Comparison of ENCODE assay signal across 11 cellular contexts in the genomic region with DNA sequence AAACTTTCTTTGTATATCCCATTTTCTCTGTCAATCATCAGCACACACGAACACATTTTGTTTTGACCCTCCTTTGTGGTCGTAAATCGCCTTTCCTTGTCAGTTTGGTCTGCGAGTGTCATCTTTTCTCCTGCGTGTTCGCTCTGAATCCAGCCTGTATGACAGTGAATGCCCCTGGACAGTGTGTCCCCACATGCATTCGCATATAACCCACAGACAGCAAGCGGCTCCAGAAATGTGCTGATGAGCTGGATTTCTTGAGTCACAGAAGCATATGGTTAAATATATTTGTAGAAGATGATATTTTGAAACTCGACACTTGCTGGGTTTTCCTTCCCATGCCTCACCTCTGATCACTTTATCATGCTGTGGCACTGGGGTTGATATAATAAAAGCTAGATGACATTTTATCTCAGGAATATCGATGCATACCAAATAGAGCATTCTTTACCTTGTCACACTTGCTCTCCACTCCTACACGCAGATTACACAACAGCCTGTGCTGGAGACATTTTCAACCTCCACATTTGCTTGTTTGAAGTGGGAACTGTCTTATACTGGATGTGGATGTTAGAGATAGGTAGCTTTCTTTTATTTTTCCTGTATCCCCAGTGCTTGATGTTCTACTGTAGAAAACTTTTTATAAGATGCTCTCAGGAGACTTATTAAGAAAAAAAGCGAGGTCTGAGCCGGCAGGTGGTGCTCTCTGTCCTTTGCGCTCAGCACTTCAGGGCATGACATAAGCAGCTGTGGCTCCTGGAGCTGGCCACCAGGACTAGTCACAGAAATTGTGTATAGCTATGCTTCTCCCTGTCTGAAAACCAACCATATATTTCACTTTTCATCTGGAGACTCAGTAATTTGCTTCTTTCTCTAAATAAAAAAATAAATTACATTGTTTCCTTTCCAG.
A peak's percentile ranks its signal among the peaks of the same experiment; 100 is the strongest.
DNase-seq lines count a peak whose midpoint lies in the region; ATAC-seq and TF ChIP-seq lines count a peak whose summit lies in the region.
"Had no signal": no experiment of that assay in that cellular context is flagged by ENCODE, and none has a peak within 500 bp of the region (broad histone marks: within the 10 kb centered on the region; RNA-seq: fewer than 3 reads in every experiment).

No MANE protein-coding gene starts in this region.

- no peak overlapping the region for H3K4me3 ChIP-seq in adipocyte (ENCODE audit: low read length)

- no peak overlapping the region for H3K27ac ChIP-seq in RWPE1

- no peaks in the 10 kb centered on the region for H3K27me3 Mint-ChIP-seq in T-cell

- ATAC-seq in T-cell (replicated peaks in 1 of 4), result no peak

- no peak for TF ChIP-seq CTCF in RWPE1 (conservative IDR thresholded peaks at IDR 0.05; ENCODE audit: low read depth)

- peak; percentile 28 for DNase-seq in Daoy (ENCODE audit: low read depth)
- peak; percentile 39 for DNase-seq in HT1080 (ENCODE audit: low read depth)
- peak; percentile 9 for DNase-seq in adipocyte (ENCODE audit: low read depth)
- peak; percentile 55 for DNase-seq in myocyte (ENCODE audit: low read depth)
- DNase-seq in T-cell, result no peak
- no peak for DNase-seq in RWPE1 (ENCODE audit: low spot score)
- no peak for DNase-seq in AG08396 (ENCODE audit: low spot score)
- DNase-seq in GM19240 (ENCODE audit: insufficient read length, low spot score), result no peak
- DNase-seq: activated CD8-positive, alpha-beta memory T cell treated with anti-CD3 and anti-CD28 coated beads, Interleukin-2, amount 50 U/mL, for 4 hours; NCI-H774; substantia nigra had no signal

- CTCF ChIA-PET in T-cell (lab: Charles Lee), result no interaction called here
- CTCF ChIA-PET in RWPE1 (lab: Yijun Ruan, JAX), result interaction anchor here (0.6 to 1.2 kb wide), 6 partner anchors 9 to 1652 kb away, joined by 3 to 7 read pairs (median 4); partner anchors contain the start of gene SAXO1

- no peaks in the 10 kb centered on the region for H3K36me3 ChIP-seq in adipocyte (ENCODE audit: control insufficient read depth, insufficient read depth, low read length, severe bottlenecking)

- H3K4me1 ChIP-seq in adipocyte (ENCODE audit: control insufficient read depth, insufficient read depth, low read length), result peaks cover under 1% of the 10 kb centered on the region

- peaks cover 0 to 3% (median 0%) of the 10 kb centered on the region in 3 donors for H3K9me3 Mint-ChIP-seq in T-cell

- no peak overlapping the region for H3K9ac ChIP-seq in adipocyte (ENCODE audit: low read length)

- POLR2A ChIA-PET in T-cell (lab: Charles Lee) (no interaction called here), RWPE1 (lab: Yijun Ruan, JAX; ENCODE audit: low non-redundant PET) (no interaction called here)

- H3K4me1 Mint-ChIP-seq in T-cell, result no peaks in the 10 kb centered on the region

- H3K27me3 ChIP-seq in adipocyte (replicated peaks; ENCODE audit: control insufficient read depth, insufficient read depth, low read length), result peaks cover 6% of the 10 kb centered on the region

- H3K9me3 ChIP-seq in adipocyte (ENCODE audit: control insufficient read depth, low read length), result no peaks in the 10 kb centered on the region

- H3K4me3 Mint-ChIP-seq in T-cell, result no peak overlapping the region

- no peaks in the 10 kb centered on the region for H3K36me3 Mint-ChIP-seq in T-cell

- no peak overlapping the region for H3K27ac Mint-ChIP-seq in T-cell

Comparison
In these comparisons a context has a peak if more than half of its experiments do, and no peak if none do; other contexts are left out.
1. DNase-seq: peak in Daoy (single experiment), HT1080 (single experiment), adipocyte (single experiment) and myocyte (single experiment); none in T-cell (0 of 34), RWPE1 (single experiment), AG08396 (single experiment) and GM19240 (single experiment).